In genomic region chr10:92087750-92088395, GRCh38 we compare ENCODE assay signal across 8 cellular contexts.
DNase-seq lines count a peak whose midpoint lies in the region; ATAC-seq and TF ChIP-seq lines count a peak whose summit lies in the region.

No MANE protein-coding gene starts in this region.

- H3K9me3 ChIP-seq in naive thymus-derived CD4-positive, alpha-beta T cell (ENCODE audit: control insufficient read depth in 2 of 3, low read length in 3 of 3): no peaks in the 10 kb centered on the region

- H3K36me3 Mint-ChIP-seq in activated CD8-positive, alpha-beta memory T cell treated with anti-CD3 and anti-CD28 coated beads, Interleukin-2, amount 10 ng/mL, durations not matched to agents 7 days and 5 days: no peaks in the 10 kb centered on the region
- no peaks in the 10 kb centered on the region for H3K36me3 Mint-ChIP-seq in naive thymus-derived CD4-positive, alpha-beta T cell

- peak; percentile 85 for DNase-seq in DMS114 treated with DMSO at 0.1 percent for 48 hours (lab: John Stamatoyannopoulos, UW; ENCODE audit: unreplicated experiment)
- DNase-seq in HPDE6-E6E7 (ENCODE audit: extremely low spot score): peak; percentile 72
- peak; percentile 84 for DNase-seq in NOMO-1 treated with DMSO at 0.1 percent for 48 hours (lab: John Stamatoyannopoulos, UW; ENCODE audit: unreplicated experiment)
- DNase-seq in activated CD8-positive, alpha-beta memory T cell treated with anti-CD3 and anti-CD28 coated beads, Interleukin-2, amount 10 ng/mL, durations not matched to agents 7 days and 5 days: peak; percentile 81
- DNase-seq in epithelial cell of proximal tubule (ENCODE audit: low read depth): peak; percentile 53
- DNase-seq in naive thymus-derived CD4-positive, alpha-beta T cell: peak in 8 of 9 donors; percentile 26 to 58 (median 39)
- DNase-seq in substantia nigra (lab: John Stamatoyannopoulos, UW): peak in 43 of 49 donors; percentile 1 to 70 (median 44)

- no peaks in the 10 kb centered on the region for H3K9me3 Mint-ChIP-seq in activated CD8-positive, alpha-beta memory T cell treated with anti-CD3 and anti-CD28 coated beads, Interleukin-2, amount 10 ng/mL, durations not matched to agents 7 days and 5 days (ENCODE audit: low read depth)
- no peaks in the 10 kb centered on the region for H3K9me3 Mint-ChIP-seq in naive thymus-derived CD4-positive, alpha-beta T cell

- no peak overlapping the region for H3K4me3 ChIP-seq in epithelial cell of proximal tubule (ENCODE audit: low read depth, low read length)
- no peak overlapping the region for H3K4me3 ChIP-seq in naive thymus-derived CD4-positive, alpha-beta T cell (ENCODE audit: low read length)

- CTCF ChIA-PET in activated CD8-positive, alpha-beta memory T cell treated with anti-CD3 and anti-CD28 coated beads, Interleukin-2, amount 10 ng/mL, durations not matched to agents 7 days and 5 days (lab: Charles Lee): interaction anchor here (0.6 to 2.8 kb wide), 19 partner anchors 11 to 503 kb away, joined by 3 to 26 read pairs (median 3); partner anchors contain the start of genes CPEB3 and MARCHF5
- CTCF ChIA-PET in naive thymus-derived CD4-positive, alpha-beta T cell (lab: Charles Lee): interaction anchor here (1.0 to 1.4 kb wide), 3 partner anchors 23 to 345 kb away, joined by 3 to 7 read pairs (median 6); partner anchors contain the start of genes CPEB3 and MARCHF5

- H3K36me3 ChIP-seq in naive thymus-derived CD4-positive, alpha-beta T cell (ENCODE audit: control insufficient read depth in 2 of 3, insufficient read depth in 3 of 3, low read length in 3 of 3): no peaks in the 10 kb centered on the region

- no peaks in the 10 kb centered on the region for H3K27me3 ChIP-seq in naive thymus-derived CD4-positive, alpha-beta T cell (ENCODE audit: control insufficient read depth in 2 of 2, insufficient read depth in 2 of 2, low read length in 2 of 2)

- no peaks in the 10 kb centered on the region for H3K4me1 ChIP-seq in naive thymus-derived CD4-positive, alpha-beta T cell (ENCODE audit: control insufficient read depth in 2 of 2, insufficient read depth in 2 of 2, low read length in 2 of 2)

- intact Hi-C loops in naive thymus-derived CD4-positive, alpha-beta T cell (cut with micrococcal nuclease): loop anchor here (1.0 to 10.0 kb wide), 8 partner anchors 123 to 794 kb away; partner anchors contain the start of gene IDE (in 2 of the 2)

- TF ChIP-seq CTCF in epithelial cell of proximal tubule (conservative IDR thresholded peaks at IDR 0.05; ENCODE audit: low read depth, low read length): peak; percentile 93

- H3K27me3 Mint-ChIP-seq in activated CD8-positive, alpha-beta memory T cell treated with anti-CD3 and anti-CD28 coated beads, Interleukin-2, amount 10 ng/mL, durations not matched to agents 7 days and 5 days: no peaks in the 10 kb centered on the region
- H3K27me3 Mint-ChIP-seq in naive thymus-derived CD4-positive, alpha-beta T cell: peaks cover 0 to 1% (median 0%) of the 10 kb centered on the region in 5 donors

- H3K4me3 Mint-ChIP-seq in activated CD8-positive, alpha-beta memory T cell treated with anti-CD3 and anti-CD28 coated beads, Interleukin-2, amount 10 ng/mL, durations not matched to agents 7 days and 5 days: no peak overlapping the region
- no peak overlapping the region for H3K4me3 Mint-ChIP-seq in naive thymus-derived CD4-positive, alpha-beta T cell

- H3K4me1 Mint-ChIP-seq in activated CD8-positive, alpha-beta memory T cell treated with anti-CD3 and anti-CD28 coated beads, Interleukin-2, amount 10 ng/mL, durations not matched to agents 7 days and 5 days: peaks cover 16% of the 10 kb centered on the region
- peaks cover 0 to 5% (median 2%) of the 10 kb centered on the region in 7 donors for H3K4me1 Mint-ChIP-seq in naive thymus-derived CD4-positive, alpha-beta T cell

- POLR2A ChIA-PET in naive thymus-derived CD4-positive, alpha-beta T cell (lab: Charles Lee): no interaction called here

- no peak overlapping the region for H3K27ac Mint-ChIP-seq in activated CD8-positive, alpha-beta memory T cell treated with anti-CD3 and anti-CD28 coated beads, Interleukin-2, amount 10 ng/mL, durations not matched to agents 7 days and 5 days
- H3K27ac Mint-ChIP-seq in naive thymus-derived CD4-positive, alpha-beta T cell: peak overlapping the region in 1 of 9 donors; percentile 62

- no peak overlapping the region for H3K27ac ChIP-seq in naive thymus-derived CD4-positive, alpha-beta T cell (ENCODE audit: low read depth, low read length)
- H3K27ac ChIP-seq in substantia nigra (ENCODE audit: low read depth, low read length, poor library complexity, severe bottlenecking): no peak overlapping the region

- peak; percentile 94 for ATAC-seq in GM21381 (IDR thresholded peaks at IDR 0.05; ENCODE audit: unreplicated experiment)
- peak; percentile 99 for ATAC-seq in activated CD8-positive, alpha-beta memory T cell treated with anti-CD3 and anti-CD28 coated beads, Interleukin-2, amount 10 ng/mL, durations not matched to agents 7 days and 5 days
- ATAC-seq in naive thymus-derived CD4-positive, alpha-beta T cell: peak; percentile 95
